Comparison of ENCODE assay signal across 17 cellular contexts in the genomic region with DNA sequence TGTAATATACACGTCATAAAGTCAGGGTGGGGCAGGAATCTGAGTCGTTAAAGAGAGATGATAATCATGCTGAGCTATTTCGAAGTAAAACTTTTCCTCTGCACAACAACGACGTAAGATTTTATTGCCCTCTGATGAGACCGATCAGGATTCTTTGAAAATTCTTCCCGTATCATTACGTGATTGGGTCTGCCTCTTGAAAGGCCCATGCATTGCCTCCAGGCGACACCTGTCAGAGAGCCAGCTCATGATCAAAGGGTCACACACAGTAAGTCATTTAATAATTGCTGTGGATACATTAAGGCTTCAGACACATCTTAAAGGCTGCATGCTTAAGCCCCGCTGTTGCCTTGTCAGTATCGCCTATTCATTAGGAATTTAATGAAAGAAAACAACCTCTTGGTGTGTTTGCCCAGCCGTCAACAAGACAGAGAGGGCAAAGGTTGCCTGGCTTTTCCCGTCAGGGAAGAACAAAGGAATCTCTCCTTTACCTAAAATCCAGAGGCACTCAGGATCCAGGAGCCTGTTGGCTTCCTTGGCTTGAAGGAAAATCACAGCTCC.
A peak's percentile ranks its signal among the peaks of the same experiment; 100 is the strongest.
DNase-seq lines count a peak whose midpoint lies in the region; ATAC-seq, FAIRE-seq and TF ChIP-seq lines count a peak whose summit lies in the region.
"Had no signal": no experiment of that assay in that cellular context is flagged by ENCODE, and none has a peak within 500 bp of the region (broad histone marks: within the 10 kb centered on the region; RNA-seq: fewer than 3 reads in every experiment).

No MANE protein-coding gene starts in this region.

- H2AFZ ChIP-seq in HCT116 (ENCODE audit: low read depth, low read length, poor library complexity, severe bottlenecking) = no peak overlapping the region

- H3K9me3 ChIP-seq in A549 (no peaks in the 10 kb centered on the region), HCT116 (ENCODE audit: control insufficient read depth in 1 of 2, insufficient read depth in 1 of 2, low read depth in 1 of 2, low read length in 2 of 2) (no peaks in the 10 kb centered on the region), mucosa of rectum (ENCODE audit: control insufficient read depth in 2 of 2, low read length in 2 of 2) (no peaks in the 10 kb centered on the region)
- H3K9me3 ChIP-seq: gastroesophageal sphincter, stomach, uterus had no signal

- FAIRE-seq in A549 (lab: Jason Lieb, UNC) = no peak
- FAIRE-seq: endothelial cell of umbilical vein, GM12878, H54 had no signal

- RAD21 ChIA-PET in HCT116 (lab: Charles Lee; ENCODE audit: low non-redundant PET in 1 of 2, low total read pairs in 2 of 2, uncharacterized antibody in 2 of 2, unreplicated experiment in 2 of 2) = interaction anchor here (0.5 to 1.2 kb wide), 3 partner anchors 78 to 215 kb away, joined by 3 to 8 read pairs (median 4); no protein-coding TSS in a partner anchor

- BruUV-seq in HCT116 (replicated peaks; lab: Mats Ljungman, UMichigan) = TSS peak; percentile 41

- H3K4me1 ChIP-seq in A549 (peaks cover 20% of the 10 kb centered on the region), HCT116 (ENCODE audit: control insufficient read depth in 1 of 2, insufficient read depth in 2 of 2, low read length in 2 of 2) (peaks cover 79 to 98% of the 10 kb centered on the region in 2 experiments), mucosa of rectum (ENCODE audit: control insufficient read depth in 2 of 2, insufficient read depth in 2 of 2, low read length in 2 of 2) (peaks cover 21 to 32% of the 10 kb centered on the region in 2 donors)
- H3K4me1 ChIP-seq: uterus had no signal

- H3K79me2 ChIP-seq in HCT116 (ENCODE audit: insufficient read depth, low read length) = no peaks in the 10 kb centered on the region

- H3K27ac ChIP-seq in A549 (peak overlapping the region in 1 of 2 experiments; percentile 67; a peak in 4 of 6 replicates), HCT116 (ENCODE audit: low read depth, low read length) (peak overlapping the region; percentile 99), mucosa of rectum (ENCODE audit: low read depth in 2 of 2, low read length in 2 of 2) (peak overlapping the region; percentile 61 to 69)
- H3K27ac ChIP-seq: gastroesophageal sphincter, stomach had no signal

- H3K27me3 ChIP-seq in HCT116 (ENCODE audit: insufficient read depth, low read length) (no peaks in the 10 kb centered on the region), mucosa of rectum (ENCODE audit: control insufficient read depth in 2 of 2, insufficient read depth in 2 of 2, low read length in 2 of 2) (no peaks in the 10 kb centered on the region)
- H3K27me3 ChIP-seq: gastroesophageal sphincter, stomach, uterus had no signal

- H3K9me2 ChIP-seq in HCT116 (ENCODE audit: insufficient read depth) = no peaks in the 10 kb centered on the region

- CTCF ChIA-PET in A549 (lab: Yijun Ruan, JAX) (interaction anchor here (0.7 to 1.4 kb wide), 3 partner anchors 9 to 175 kb away, joined by 3 read pairs; no protein-coding TSS in a partner anchor), HCT116 (lab: Charles Lee) (no interaction called here)

- intact Hi-C loops in HCT116 (cut with micrococcal nuclease) = no loop called here

- H3K4me2 ChIP-seq in A549 = peak overlapping the region; percentile 29; the same call in 1 of the 3 replicates
- H3K4me2 ChIP-seq in HCT116 (ENCODE audit: low read length) = peak overlapping the region; percentile 71

- WGBS in A549 (ENCODE audit: missing lambda C conversion rate) = 49% methylated on average over 13 of the region's 13 CpGs

- H4K20me1 ChIP-seq in HCT116 (ENCODE audit: insufficient read depth) = no peaks in the 10 kb centered on the region

- no peaks in the 10 kb centered on the region for H3K9me3 Mint-ChIP-seq in brain
- H3K9me3 Mint-ChIP-seq: activated CD8-positive, alpha-beta T cell treated with anti-CD3 and anti-CD28 coated beads for 36 hours; natural killer cell had no signal

- peaks cover 7% of the 10 kb centered on the region for H3K36me3 Mint-ChIP-seq in brain
- H3K36me3 Mint-ChIP-seq: natural killer cell had no signal

- H3K36me3 ChIP-seq in HCT116 (ENCODE audit: control insufficient read depth in 1 of 2, insufficient read depth in 2 of 2, low read length in 2 of 2) (no peaks in the 10 kb centered on the region), mucosa of rectum (ENCODE audit: control insufficient read depth in 2 of 2, insufficient read depth in 2 of 2, low read length in 2 of 2) (peaks cover 5 to 7% of the 10 kb centered on the region in 2 donors)
- H3K36me3 ChIP-seq: uterus had no signal

- H3K4me3 ChIP-seq in A549 (no peak overlapping the region), HCT116 (replicated peaks in 1 of 2; ENCODE audit: low read depth in 1 of 2, low read length in 2 of 2) (peak overlapping the region in 1 of 2 experiments; percentile 25; a peak in 1 of 4 replicates), mucosa of rectum (ENCODE audit: low read length in 2 of 2) (peak overlapping the region; percentile 17 to 22)
- H3K4me3 ChIP-seq: gastroesophageal sphincter, GM12878, stomach, uterus had no signal

- H3K27ac Mint-ChIP-seq in brain = peak overlapping the region in 4 of 5 experiments; percentile 38 to 69 (median 54)
- H3K27ac Mint-ChIP-seq: activated CD8-positive, alpha-beta T cell treated with anti-CD3 and anti-CD28 coated beads for 36 hours; natural killer cell had no signal

- H3K4me3 Mint-ChIP-seq in brain = peak overlapping the region in 3 of 5 experiments; percentile 36 to 43 (median 37)
- H3K4me3 Mint-ChIP-seq: activated CD8-positive, alpha-beta T cell treated with anti-CD3 and anti-CD28 coated beads for 36 hours; natural killer cell had no signal

- TF ChIP-seq RAD21 in A549 (conservative IDR thresholded peaks at IDR 0.05 in 1 of 2, IDR thresholded peaks at IDR 0.05 in 1 of 2) = no peak
- TF ChIP-seq RAD21 in HCT116 (IDR thresholded peaks at IDR 0.05; ENCODE audit: low read depth) = peak; percentile 42

- no peak for TF ChIP-seq CTCF in A549 (IDR thresholded peaks at IDR 0.05)
- TF ChIP-seq CTCF in HCT116 (IDR thresholded peaks at IDR 0.05 in 2 of 3, conservative IDR thresholded peaks at IDR 0.05 in 1 of 3; ENCODE audit: borderline replicate concordance in 1 of 3, insufficient read depth in 1 of 3, low read depth in 2 of 3, low read length in 2 of 3) = no peak
- TF ChIP-seq CTCF in brain (conservative IDR thresholded peaks at IDR 0.05) = no peak

- H3K4me1 Mint-ChIP-seq in brain = peaks cover 42% of the 10 kb centered on the region

- no peak for TF ChIP-seq POLR2A in A549 (IDR thresholded peaks at IDR 0.05; ENCODE audit: low read length)
- TF ChIP-seq POLR2A in HCT116 (IDR thresholded peaks at IDR 0.05; ENCODE audit: borderline replicate concordance, extremely low read depth, insufficient read depth, insufficient read length) = no peak

- ATAC-seq in A549 (no peak), HCT116 (peak; percentile 76), HG03469 (IDR thresholded peaks at IDR 0.05; ENCODE audit: unreplicated experiment) (no peak), GM18870 (IDR thresholded peaks at IDR 0.05; ENCODE audit: unreplicated experiment) (no peak)
- ATAC-seq: activated CD8-positive, alpha-beta T cell treated with anti-CD3 and anti-CD28 coated beads for 36 hours; gastroesophageal sphincter; GM12878; natural killer cell had no signal

- DNase-seq in A549 (ENCODE audit: low read depth in 1 of 2, low spot score in 1 of 2) = peak in 1 of 2 experiments; percentile 65
- peak; percentile 88 for DNase-seq in HCT116 (ENCODE audit: low read depth, low spot score)
- no peak for DNase-seq in SKM-1 (lab: John Stamatoyannopoulos, UW; ENCODE audit: unreplicated experiment)
- no peak for DNase-seq in NCI-H82 treated with DMSO at 0.1 percent for 48 hours (lab: John Stamatoyannopoulos, UW; ENCODE audit: unreplicated experiment)
- DNase-seq: activated CD8-positive, alpha-beta T cell treated with anti-CD3 and anti-CD28 coated beads for 36 hours; natural killer cell; NCI-H82; stomach; uterus had no signal

- peak overlapping the region; percentile 64 for H3K9ac ChIP-seq in HCT116 (ENCODE audit: low read length)
- H3K9ac ChIP-seq in mucosa of rectum (ENCODE audit: low read depth in 1 of 2, low read length in 2 of 2) = peak overlapping the region in 1 of 2 donors; percentile 19

- TF ChIP-seq EP300 in A549 (IDR thresholded peaks at IDR 0.05) = no peak

- H3K27me3 Mint-ChIP-seq in brain = no peaks in the 10 kb centered on the region
- H3K27me3 Mint-ChIP-seq: activated CD8-positive, alpha-beta T cell treated with anti-CD3 and anti-CD28 coated beads for 36 hours had no signal

- POLR2A ChIA-PET in A549 (lab: Yijun Ruan, JAX) = no interaction called here
- POLR2A ChIA-PET in HCT116 (lab: Charles Lee) = interaction anchor here (0.5 kb wide), 1 partner anchor 330 kb away, joined by 3 read pairs; no protein-coding TSS in a partner anchor

TF ChIP-seq in A549, 52 proteins besides CTCF, POLR2A, EP300 and RAD21:
- no peak for TF ChIP-seq CBX8 (IDR thresholded peaks at IDR 0.05)
- no peak for TF ChIP-seq HOXA7 (CRISPR knock-in tag; IDR thresholded peaks at IDR 0.05)
- no peak for TF ChIP-seq NR3C1 (IDR thresholded peaks at IDR 0.05)
- TF ChIP-seq, protein P1, sequence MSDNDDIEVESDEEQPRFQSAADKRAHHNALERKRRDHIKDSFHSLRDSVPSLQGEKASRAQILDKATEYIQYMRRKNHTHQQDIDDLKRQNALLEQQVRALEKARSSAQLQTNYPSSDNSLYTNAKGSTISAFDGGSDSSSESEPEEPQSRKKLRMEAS (IDR thresholded peaks at IDR 0.05) = no peak

TF ChIP-seq in HCT116, 20 proteins besides CTCF, POLR2A, EP300 and RAD21 (continues in another document):
- TF ChIP-seq TCF7L2 (IDR thresholded peaks at IDR 0.05; ENCODE audit: borderline replicate concordance, extremely low read depth, insufficient read depth, insufficient read length) (peak; percentile 81), FOSL1 (IDR thresholded peaks at IDR 0.05; ENCODE audit: low read depth) (0 out of 2 replicates have a peak, but pooled peaks have one; percentile 44), JUND (IDR thresholded peaks at IDR 0.05) (peak; percentile 70)
